Comparison of ENCODE assay signal across 26 cellular contexts in the genomic region with DNA sequence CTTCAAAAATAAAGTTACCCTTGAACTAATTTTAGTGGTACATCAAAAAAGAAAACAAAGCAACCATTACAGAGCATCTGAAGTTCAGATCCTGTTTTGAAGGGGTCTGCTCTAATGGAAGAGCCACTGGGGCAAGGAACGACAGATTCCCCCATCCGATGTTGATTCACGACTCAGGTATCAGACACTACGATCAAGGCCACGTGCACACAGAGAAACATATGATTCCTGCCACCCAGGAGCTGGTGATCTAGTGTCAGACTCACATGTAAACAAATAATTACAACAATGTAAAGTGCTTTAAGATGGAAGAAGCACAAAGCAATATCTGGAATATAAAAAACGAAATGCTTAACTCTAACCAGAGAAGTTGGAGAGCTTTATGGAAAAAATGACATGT. TPM values are rescaled to one million over a fixed set of nuclear protein-coding genes. Genes with fewer than 3 reads are reported as not detected.
"Had no signal": no experiment of that assay in that cellular context is flagged by ENCODE, and none has a peak within 500 bp of the region (broad histone marks: within the 10 kb centered on the region; RNA-seq: fewer than 3 reads in every experiment).

No MANE protein-coding gene starts in this region.

- ATAC-seq: activated CD8-positive, alpha-beta memory T cell treated with anti-CD3 and anti-CD28 coated beads, Interleukin-2, amount 10 ng/mL, durations not matched to agents 7 days and 5 days; Panc1; T-helper 17 cell had no signal

- H3K36me3 ChIP-seq: breast epithelium, colonic mucosa, MG63 had no signal

- DNase-seq: activated B cell treated with CpG ODN at 0.5 μM for 24 hours; activated CD4-positive, alpha-beta T cell treated with anti-CD3 and anti-CD28 coated beads for 1 hour; activated CD4-positive, alpha-beta T cell treated with anti-CD3 and anti-CD28 coated beads, Interleukin-2, amount 10 ng/mL, durations not matched to agents 24 days and 14 days; activated CD4-positive, alpha-beta T cell treated with anti-CD3 and anti-CD28 coated beads, Interleukin-2, amount 50 U/mL, for 48 hours; activated CD8-positive, alpha-beta memory T cell treated with anti-CD3 and anti-CD28 coated beads, Interleukin-2, amount 10 ng/mL, durations not matched to agents 7 days and 5 days; activated effector memory CD4-positive, alpha-beta T cell treated with Interleukin-2 at 50 U/mL for 16 hours; activated naive CD4-positive, alpha-beta T cell; activated T-cell treated with anti-CD3 and anti-CD28 coated beads, Interleukin-2, amount 50 U/mL, for 24 hours; aorta; caudate nucleus; colonic mucosa; MG63; MV-4-11; NCI-H1105; NCI-H146; NCI-H1930; NCI-H226; NCI-H526 treated with DMSO at 0.1 percent for 48 hours; OCI-M1; Right ventricle myocardium superior; SJCRH30; T-helper 17 cell; T-helper 9 cell had no signal

- H3K9me3 ChIP-seq: breast epithelium, colonic mucosa, MG63, SJCRH30 had no signal

- H3K27ac ChIP-seq: breast epithelium, colonic mucosa, RWPE1, SJCRH30 had no signal

- H3K4me3 ChIP-seq: breast epithelium, colonic mucosa, MG63, SJCRH30 had no signal

- H3K27me3 ChIP-seq: breast epithelium, colonic mucosa, MG63, SJCRH30 had no signal

- H3K4me1 ChIP-seq: breast epithelium, colonic mucosa had no signal

RNA-seq across cellular contexts. Expression of gene FMN1, which starts 54.2 kb away (rescaled TPM):
- total RNA-seq: activated CD8-positive, alpha-beta memory T cell treated with anti-CD3 and anti-CD28 coated beads, Interleukin-2, amount 10 ng/mL, durations not matched to agents 7 days and 5 days had no signal
